ENCODE assay signal across 8 cellular contexts in the genomic region with DNA sequence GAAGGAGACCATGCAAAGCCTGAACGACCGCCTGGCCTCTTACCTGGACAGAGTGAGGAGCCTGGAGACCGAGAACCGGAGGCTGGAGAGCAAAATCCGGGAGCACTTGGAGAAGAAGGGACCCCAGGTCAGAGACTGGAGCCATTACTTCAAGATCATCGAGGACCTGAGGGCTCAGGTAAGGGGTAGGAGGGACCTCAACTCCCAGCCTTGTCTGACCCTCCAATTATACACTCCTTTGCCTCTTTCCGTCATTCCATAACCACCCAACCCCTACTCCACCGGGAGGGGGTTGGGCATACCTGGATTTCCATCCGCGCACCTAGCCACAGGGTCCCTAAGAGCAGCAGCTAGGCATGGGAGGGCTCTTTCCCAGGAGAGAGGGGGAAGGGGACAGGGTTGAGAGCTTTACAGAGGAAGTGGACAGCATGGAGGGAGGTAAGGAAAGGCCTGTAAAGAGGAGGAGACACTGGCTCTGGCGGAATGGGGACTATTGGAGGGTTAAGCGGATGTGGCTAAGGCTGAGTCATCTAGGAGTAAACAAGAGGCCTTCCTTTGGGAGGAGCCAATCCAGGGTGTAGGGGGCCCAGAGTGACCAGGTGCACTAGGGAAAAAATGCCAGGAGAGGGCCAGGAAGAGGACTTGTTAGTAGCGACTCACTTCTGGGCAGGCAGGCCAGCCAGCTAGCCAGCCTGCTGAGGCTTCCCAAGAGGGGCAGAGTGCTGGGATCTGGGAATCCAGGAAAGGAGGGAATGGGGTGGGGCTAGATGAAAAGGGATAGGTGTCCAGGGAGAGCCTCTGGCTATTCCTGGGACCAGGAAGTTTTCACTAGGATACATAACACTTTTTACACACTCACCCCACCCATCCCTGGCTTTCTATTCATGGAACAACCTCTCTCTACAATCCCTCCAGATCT. TPM values are rescaled to one million over a fixed set of nuclear protein-coding genes. Genes with fewer than 3 reads are reported as not detected.
DNase-seq lines count a peak whose midpoint lies in the region; ATAC-seq and TF ChIP-seq lines count a peak whose summit lies in the region.

No MANE protein-coding gene starts in this region.

- no peak for ATAC-seq in activated CD8-positive, alpha-beta T cell treated with anti-CD3 and anti-CD28 coated beads, Interleukin-2, amount 10 ng/mL, durations not matched to agents 7 days and 5 days
- ATAC-seq in right cardiac atrium (peak; percentile 76 to 92), HG02870 (IDR thresholded peaks at IDR 0.05; ENCODE audit: unreplicated experiment) (no peak)

- H3K4me1 Mint-ChIP-seq in activated CD8-positive, alpha-beta T cell treated with anti-CD3 and anti-CD28 coated beads, Interleukin-2, amount 10 ng/mL, durations not matched to agents 7 days and 5 days (ENCODE audit: low read depth): peaks cover 2% of the 10 kb centered on the region

- POLR2A ChIA-PET in activated CD8-positive, alpha-beta T cell treated with anti-CD3 and anti-CD28 coated beads, Interleukin-2, amount 10 ng/mL, durations not matched to agents 7 days and 5 days (lab: Charles Lee): interaction anchor here (0.7 kb wide), 1 partner anchor 199 kb away, joined by 3 read pairs; no protein-coding TSS in a partner anchor

- intact Hi-C loops in right cardiac atrium (cut with DNase I): no loop called here

- no peaks in the 10 kb centered on the region for H3K27me3 Mint-ChIP-seq in activated CD8-positive, alpha-beta T cell treated with anti-CD3 and anti-CD28 coated beads, Interleukin-2, amount 10 ng/mL, durations not matched to agents 7 days and 5 days (ENCODE audit: low read depth)

- H3K9me3 Mint-ChIP-seq in activated CD8-positive, alpha-beta T cell treated with anti-CD3 and anti-CD28 coated beads, Interleukin-2, amount 10 ng/mL, durations not matched to agents 7 days and 5 days (ENCODE audit: insufficient read depth): no peaks in the 10 kb centered on the region

- DNase-seq in DMS53 treated with DMSO at 0.1 percent for 48 hours (lab: John Stamatoyannopoulos, UW; ENCODE audit: unreplicated experiment): peak; percentile 98
- DNase-seq in NB4 (ENCODE audit: low read depth): peak; percentile 79
- no peak for DNase-seq in activated CD8-positive, alpha-beta T cell treated with anti-CD3 and anti-CD28 coated beads, Interleukin-2, amount 10 ng/mL, durations not matched to agents 7 days and 5 days
- DNase-seq in right cardiac atrium: no peak
- DNase-seq in skeletal muscle cell (ENCODE audit: low read depth): peak; percentile 54
- no peak for DNase-seq in NCI-H82 treated with DMSO at 0.1 percent for 48 hours (lab: John Stamatoyannopoulos, UW; ENCODE audit: unreplicated experiment)
- no peak for DNase-seq in DMS 273 treated with DMSO at 0.1 percent for 48 hours (lab: John Stamatoyannopoulos, UW)

- no peak overlapping the region for H3K27ac ChIP-seq in right cardiac atrium (ENCODE audit: low read length)

- no peaks in the 10 kb centered on the region for H3K27me3 ChIP-seq in right cardiac atrium (ENCODE audit: control insufficient read depth, insufficient read depth)

- no peaks in the 10 kb centered on the region for H3K9me3 ChIP-seq in right cardiac atrium (ENCODE audit: control insufficient read depth, low read length)

- TF ChIP-seq CTCF in NB4 (IDR thresholded peaks at IDR 0.05; ENCODE audit: low read depth, low read length): no peak

- WGBS in right cardiac atrium: 40% methylated on average over 13 of the region's 13 CpGs

- no peak for TF ChIP-seq POLR2A in NB4 (IDR thresholded peaks at IDR 0.05; ENCODE audit: extremely low read depth, insufficient read length)

- H3K36me3 Mint-ChIP-seq in activated CD8-positive, alpha-beta T cell treated with anti-CD3 and anti-CD28 coated beads, Interleukin-2, amount 10 ng/mL, durations not matched to agents 7 days and 5 days (ENCODE audit: low read depth): no peaks in the 10 kb centered on the region

- H3K4me3 Mint-ChIP-seq in activated CD8-positive, alpha-beta T cell treated with anti-CD3 and anti-CD28 coated beads, Interleukin-2, amount 10 ng/mL, durations not matched to agents 7 days and 5 days: peak overlapping the region; percentile 62

- no peak overlapping the region for H3K27ac Mint-ChIP-seq in activated CD8-positive, alpha-beta T cell treated with anti-CD3 and anti-CD28 coated beads, Interleukin-2, amount 10 ng/mL, durations not matched to agents 7 days and 5 days

- no peaks in the 10 kb centered on the region for H3K4me1 ChIP-seq in right cardiac atrium (ENCODE audit: control insufficient read depth, insufficient read depth, low read length)

- peak overlapping the region; percentile 68 for H3K4me3 ChIP-seq in NB4 (ENCODE audit: low read depth, low read length)
- peak overlapping the region; percentile 72 for H3K4me3 ChIP-seq in right cardiac atrium (ENCODE audit: low read length)
- peak overlapping the region; percentile 56 for H3K4me3 ChIP-seq in skeletal muscle cell (ENCODE audit: low read depth, low read length)

- CTCF ChIA-PET in activated CD8-positive, alpha-beta T cell treated with anti-CD3 and anti-CD28 coated beads, Interleukin-2, amount 10 ng/mL, durations not matched to agents 7 days and 5 days (lab: Charles Lee): interaction anchor here (1.0 to 2.5 kb wide), 2 partner anchors 31 to 65 kb away, joined by 3 to 11 read pairs; no protein-coding TSS in a partner anchor

RNA-seq across cellular contexts. Expression of a gene that starts 0.8 kb away (rescaled TPM):
- total RNA-seq in activated CD8-positive, alpha-beta T cell treated with anti-CD3 and anti-CD28 coated beads, Interleukin-2, amount 10 ng/mL, durations not matched to agents 7 days and 5 days: under 1 TPM; 0.44 to 0.95 TPM
- 10 to 100 TPM; 17.9 to 44.4 (median 31.7) TPM for total RNA-seq in right cardiac atrium
- 46.7 TPM for polyA plus RNA-seq in right cardiac atrium

RNA-seq across cellular contexts. Expression of a gene that starts 44.8 kb away (rescaled TPM):
- not detected for total RNA-seq in activated CD8-positive, alpha-beta T cell treated with anti-CD3 and anti-CD28 coated beads, Interleukin-2, amount 10 ng/mL, durations not matched to agents 7 days and 5 days
- total RNA-seq in right cardiac atrium: 100 to 1,000 TPM; 104 to 259 (median 212) TPM
- polyA plus RNA-seq in right cardiac atrium: 282 TPM

RNA-seq across cellular contexts. Expression of a gene that starts 56.6 kb away (rescaled TPM):
- total RNA-seq in activated CD8-positive, alpha-beta T cell treated with anti-CD3 and anti-CD28 coated beads, Interleukin-2, amount 10 ng/mL, durations not matched to agents 7 days and 5 days: 100 to 1,000 TPM; 352 to 353 TPM
- 100 to 1,000 TPM; 391 to 552 (median 433) TPM for total RNA-seq in right cardiac atrium
- polyA plus RNA-seq in right cardiac atrium: 65.5 TPM

Comparison
In these comparisons a context has a peak if more than half of its experiments do, and no peak if none do; other contexts are left out.
1. DNase-seq: peak in DMS53 treated with DMSO at 0.1 percent for 48 hours (single experiment), NB4 (single experiment) and skeletal muscle cell (single experiment); none in activated CD8-positive, alpha-beta T cell treated with anti-CD3 and anti-CD28 coated beads, Interleukin-2, amount 10 ng/mL, durations not matched to agents 7 days and 5 days (single experiment), right cardiac atrium (0 of 3), NCI-H82 treated with DMSO at 0.1 percent for 48 hours (single experiment) and DMS 273 treated with DMSO at 0.1 percent for 48 hours (single experiment).
2. ATAC-seq: peak in right cardiac atrium (2 of 2); none in activated CD8-positive, alpha-beta T cell treated with anti-CD3 and anti-CD28 coated beads, Interleukin-2, amount 10 ng/mL, durations not matched to agents 7 days and 5 days (single experiment) and HG02870 (single experiment).
3. RNA of a gene that starts 0.8 kb away (total RNA-seq): 17.9 to 44.4 TPM in right cardiac atrium; 0.44 to 0.95 TPM in activated CD8-positive, alpha-beta T cell treated with anti-CD3 and anti-CD28 coated beads, Interleukin-2, amount 10 ng/mL, durations not matched to agents 7 days and 5 days; every median in the first group is over 4 times any median in the second.
4. RNA of a gene that starts 44.8 kb away (total RNA-seq): 104 to 259 TPM in right cardiac atrium; not detected in activated CD8-positive, alpha-beta T cell treated with anti-CD3 and anti-CD28 coated beads, Interleukin-2, amount 10 ng/mL, durations not matched to agents 7 days and 5 days; every median in the first group is over 10 times any median in the second.
5. Peak in every context shown above with its lines, with median percentiles within 50 percentile points of each other: H3K4me3 ChIP-seq.